Comparison of ENCODE assay signal across 8 cellular contexts in the genomic region with DNA sequence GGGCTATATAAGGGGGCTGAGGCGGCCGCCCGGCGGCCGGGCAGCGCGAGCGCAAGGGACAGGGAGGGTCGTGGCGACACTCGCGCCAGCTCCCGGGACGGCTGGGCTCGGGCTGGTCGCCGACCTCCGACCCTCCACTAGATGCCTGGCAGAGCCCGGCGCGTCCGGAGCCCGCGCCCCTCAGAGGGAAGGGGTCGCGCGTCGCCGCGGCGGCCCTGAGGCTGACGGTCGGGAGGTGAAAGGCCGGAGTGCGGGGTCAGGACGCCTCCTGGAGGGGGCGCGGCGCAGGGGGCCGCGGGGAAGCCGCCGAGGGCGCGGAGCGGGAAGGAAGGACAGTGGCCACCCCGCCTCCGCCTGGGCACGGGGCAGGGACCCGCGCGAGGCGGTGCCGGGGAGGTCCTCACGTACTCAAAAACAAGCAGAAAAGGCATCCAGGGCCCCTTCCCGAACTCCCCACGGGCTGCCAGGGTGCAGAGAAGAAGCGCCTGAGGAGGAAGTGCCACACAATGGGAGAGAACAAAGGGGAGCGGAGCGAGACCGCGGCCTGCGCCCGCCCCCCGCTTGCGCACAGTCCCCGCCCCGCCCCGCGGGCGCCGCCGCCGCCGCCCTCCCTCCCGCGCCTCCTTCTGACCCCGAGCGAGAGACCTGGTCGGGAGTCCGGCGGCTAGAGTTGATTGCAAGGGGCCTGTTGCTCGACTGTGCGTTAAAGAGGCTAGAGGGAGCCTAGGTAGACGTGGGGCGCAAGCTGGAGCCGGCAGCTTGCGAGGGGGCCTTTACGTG. TPM values are rescaled to one million over a fixed set of nuclear protein-coding genes. Genes with fewer than 3 reads are reported as not detected.
A peak's percentile ranks its signal among the peaks of the same experiment; 100 is the strongest.
DNase-seq lines count a peak whose midpoint lies in the region; TF ChIP-seq lines count a peak whose summit lies in the region.

No MANE protein-coding gene starts in this region.

- H3K4ac ChIP-seq in H9 (ENCODE audit: low read depth, low read length), result peak overlapping the region; percentile 88; the same call in 1 of the 2 replicates

- no peaks in the 10 kb centered on the region for H3K27me3 ChIP-seq in H9 (ENCODE audit: insufficient read depth, low read length)
- H3K27me3 ChIP-seq in left ventricle myocardium inferior (ENCODE audit: low read depth), result no peaks in the 10 kb centered on the region

- H3K27me3 Mint-ChIP-seq in H9 (ENCODE audit: low read depth), result no peaks in the 10 kb centered on the region; the same call in 1 of the 2 replicates

- peak overlapping the region; percentile 94 for H3K9ac ChIP-seq in H9 (ENCODE audit: extremely low read depth, insufficient read length, low read length)

- H3K4me1 ChIP-seq in H9 (ENCODE audit: insufficient read depth, low read length), result peaks cover 4% of the 10 kb centered on the region; the same call in 1 of the 2 replicates
- H3K4me1 ChIP-seq in left ventricle myocardium inferior, result peaks cover 61% of the 10 kb centered on the region

- H3K23me2 ChIP-seq in H9 (ENCODE audit: insufficient read length, low read depth, low read length, poor library complexity, severe bottlenecking), result peaks cover 19% of the 10 kb centered on the region

- TF ChIP-seq CTCF in GM10266 (IDR thresholded peaks at IDR 0.05; ENCODE audit: control insufficient read depth, insufficient read depth, low read depth, missing control alignments), result peak; percentile 29
- peak; percentile 52; the same call in 2 of the 3 replicates for TF ChIP-seq CTCF in H9 (conservative IDR thresholded peaks at IDR 0.05)
- peak; percentile 62 for TF ChIP-seq CTCF in left ventricle myocardium inferior (IDR thresholded peaks at IDR 0.05; ENCODE audit: borderline replicate concordance)

- H2AK5ac ChIP-seq in H9 (ENCODE audit: insufficient read length, low read length), result no peak overlapping the region

- no peaks in the 10 kb centered on the region for H3K36me3 ChIP-seq in left ventricle myocardium inferior

- no peak overlapping the region for H2BK20ac ChIP-seq in H9 (ENCODE audit: low read depth, low read length, poor library complexity, severe bottlenecking)

- peaks cover 48 to 52% of the 10 kb centered on the region in 2 experiments for H3K4me1 Mint-ChIP-seq in H9

- peak overlapping the region; percentile 99 to 100 (median 100) for H3K27ac Mint-ChIP-seq in H9

- H2BK120ac ChIP-seq in H9 (ENCODE audit: low read depth, low read length, poor library complexity, severe bottlenecking), result peak overlapping the region; percentile 98

- peaks cover 0 to 3% (median 0%) of the 10 kb centered on the region in 3 experiments; a peak in 2 of 7 replicates for H3K36me3 Mint-ChIP-seq in H9 (ENCODE audit: insufficient read depth in 1 of 3, low read depth in 3 of 3)

- peak overlapping the region; percentile 97 for H3K18ac ChIP-seq in H9 (ENCODE audit: insufficient read length, low read depth, low read length)

- peak overlapping the region; percentile 63 for H4K5ac ChIP-seq in H9 (ENCODE audit: insufficient read length, low read depth, low read length)

- H3K56ac ChIP-seq in H9 (ENCODE audit: insufficient read length, low read depth, low read length), result no peak overlapping the region

- peak overlapping the region; percentile 47 for H2BK5ac ChIP-seq in H9 (ENCODE audit: insufficient read length, low read length)

- H4K8ac ChIP-seq in H9 (replicated peaks; ENCODE audit: insufficient read length, low read depth, low read length), result no peak overlapping the region

- no peak overlapping the region for H2BK12ac ChIP-seq in H9 (ENCODE audit: insufficient read length, low read depth, low read length)

- intact Hi-C loops in left ventricle myocardium inferior (cut with micrococcal nuclease), result loop anchor here (10.0 kb wide), 2 partner anchors 168 to 182 kb away; no protein-coding TSS in a partner anchor
- intact Hi-C loops in posterior vena cava (cut with DNase I), result loop anchor here in 1 of 2 donors (5.0 to 10.0 kb wide), 4 partner anchors 88 to 362 kb away; no protein-coding TSS in a partner anchor

- H3K23ac ChIP-seq in H9 (ENCODE audit: insufficient read length, low read depth, low read length), result no peak overlapping the region

- H3K14ac ChIP-seq in H9 (ENCODE audit: insufficient read depth, low read length), result peak overlapping the region; percentile 98

- peak overlapping the region; percentile 95 for H4K91ac ChIP-seq in H9 (ENCODE audit: insufficient read length, low read depth, low read length)

- H2AFZ ChIP-seq in H9 (ENCODE audit: low read length), result no peak overlapping the region

- H3K4me3 Mint-ChIP-seq in H9, result peak overlapping the region; percentile 94 to 96

- H3K4me3 ChIP-seq in left ventricle myocardium inferior, result peak overlapping the region; percentile 85

- H3K79me2 ChIP-seq in H9 (ENCODE audit: insufficient read depth, low read length), result peaks cover 16% of the 10 kb centered on the region; the same call in 1 of the 2 replicates

- H4K20me1 ChIP-seq in H9 (ENCODE audit: control insufficient read depth, insufficient read depth, insufficient read length), result no peaks in the 10 kb centered on the region

- H3K27ac ChIP-seq in H9 (ENCODE audit: insufficient read length, low read depth, low read length), result peak overlapping the region; percentile 26
- peak overlapping the region; percentile 100 for H3K27ac ChIP-seq in left ventricle myocardium inferior (replicated peaks)

- H2BK15ac ChIP-seq in H9 (ENCODE audit: low read depth, low read length), result no peak overlapping the region

- WGBS in H9 (ENCODE audit: extremely low coverage, insufficient read length, low lambda C conversion rate), result no CpG with 5 or more reads among the region's 89 CpGs

- no peaks in the 10 kb centered on the region for H3K79me1 ChIP-seq in H9 (ENCODE audit: insufficient read depth, low read depth, low read length, poor library complexity, severe bottlenecking)

- DNase-seq in GM10266 (ENCODE audit: extremely low spot score) (peak; percentile 75), H9 (peak; percentile 87), M059J (ENCODE audit: low read depth) (peak; percentile 78), T follicular helper cell (ENCODE audit: low read depth) (peak; percentile 58), amniotic stem cell (lab: John Stamatoyannopoulos, UW) (peak; percentile 58), left ventricle myocardium inferior (peak; percentile 83), posterior vena cava (ENCODE audit: low spot score) (peak; percentile 94), RKO (ENCODE audit: low spot score) (no peak)

- H3K9me3 ChIP-seq in H9 (ENCODE audit: control insufficient read depth, low read depth, low read length) (no peaks in the 10 kb centered on the region), left ventricle myocardium inferior (replicated peaks) (no peaks in the 10 kb centered on the region)

- no peaks in the 10 kb centered on the region; a peak in 1 of 5 replicates for H3K9me3 Mint-ChIP-seq in H9

- peak overlapping the region; percentile 63 for H3T11ph ChIP-seq in H9 (ENCODE audit: low read length)

- peak overlapping the region; percentile 66 for H3K4me2 ChIP-seq in H9 (ENCODE audit: insufficient read depth, insufficient read length, low read length)

RNA-seq across cellular contexts. Expression of gene KLF7, which starts 0.8 kb away (rescaled TPM):
- total RNA-seq in H9 (2021) (32.2 and 33.4 TPM in 2 replicates), left ventricle myocardium inferior (24.2 TPM), posterior vena cava (10 to 100 TPM; 64.2 to 64.5 TPM)
- total RNA-seq in M059J (2014; rRNA removed; shearing (Covaris generic)), result 7.3 and 11.6 TPM in 2 replicates
